10 cellular contexts compared by ENCODE assay signal in the genomic region with DNA sequence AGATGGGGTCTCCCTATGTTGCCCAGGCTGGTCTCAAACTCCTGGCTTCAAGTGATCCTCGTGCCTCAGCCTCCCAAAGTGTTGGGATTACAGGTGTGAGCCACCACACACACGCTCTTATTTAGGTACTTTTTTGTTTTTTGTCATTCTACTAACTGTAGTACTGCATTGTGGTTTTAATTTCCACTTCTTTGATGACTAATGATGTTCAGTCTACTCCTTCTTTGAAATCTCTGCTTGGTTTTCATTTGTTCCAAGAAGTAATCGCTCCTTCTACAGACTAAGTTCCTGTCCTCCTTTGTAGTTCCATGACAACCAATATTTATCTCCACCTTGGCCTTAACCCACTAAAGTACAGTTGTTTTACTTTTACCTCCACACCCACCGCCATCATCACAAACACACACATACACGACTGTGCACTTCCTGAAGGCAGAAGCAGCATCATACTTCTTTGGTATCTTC. TPM values are rescaled to one million over a fixed set of nuclear protein-coding genes. Genes with fewer than 3 reads are reported as not detected.
DNase-seq lines count a peak whose midpoint lies in the region; ATAC-seq and TF ChIP-seq lines count a peak whose summit lies in the region.
"Had no signal": no experiment of that assay in that cellular context is flagged by ENCODE, and none has a peak within 500 bp of the region (broad histone marks: within the 10 kb centered on the region; RNA-seq: fewer than 3 reads in every experiment).

No MANE protein-coding gene starts in this region.

- H3K4me1 Mint-ChIP-seq in immature natural killer cell, result peaks cover 37 to 38% of the 10 kb centered on the region in 2 donors

- intact Hi-C loops in heart right ventricle (cut with DNase I), result no loop called here

- H3K4me3 ChIP-seq in thymus (ENCODE audit: low read length) (peak overlapping the region; percentile 52), heart right ventricle (peak overlapping the region in 4 of 10 donors; percentile 39 to 68 (median 57))

- peaks cover 3 to 6% (median 4%) of the 10 kb centered on the region in 3 donors for H3K36me3 Mint-ChIP-seq in immature natural killer cell

- H3K4me1 ChIP-seq in thymus (ENCODE audit: control insufficient read depth, insufficient read depth, low read length), result peaks cover 7% of the 10 kb centered on the region
- peaks cover 6 to 25% (median 13%) of the 10 kb centered on the region in 9 donors for H3K4me1 ChIP-seq in heart right ventricle

- peak; percentile 46 for DNase-seq in activated naive CD4-positive, alpha-beta T cell treated with Interleukin-2 at 50 U/mL for 16 hours
- no peak for DNase-seq in activated naive CD4-positive, alpha-beta T cell (lab: John Stamatoyannopoulos, UW)
- DNase-seq in activated T-cell treated with anti-CD3 and anti-CD28 coated beads, Interleukin-2, amount 50 U/mL, for 48 hours, result peak; percentile 52 to 56
- DNase-seq in immature natural killer cell (no peak), SKM-1 treated with dmso at 0.1 percent for 144 hours (lab: John Stamatoyannopoulos, UW; ENCODE audit: unreplicated experiment) (no peak), heart right ventricle (no peak)
- DNase-seq: NCI-H1930, T1000 had no signal

- H3K27me3 Mint-ChIP-seq in immature natural killer cell (ENCODE audit: low read depth in 3 of 3), result peaks cover 7 to 14% (median 14%) of the 10 kb centered on the region in 3 donors

- H3K9me3 Mint-ChIP-seq in immature natural killer cell, result no peaks in the 10 kb centered on the region

- H3K27ac Mint-ChIP-seq in immature natural killer cell, result peak overlapping the region; percentile 91 to 100 (median 97)

- H3K36me3 ChIP-seq in thymus (ENCODE audit: control insufficient read depth, insufficient read depth) (no peaks in the 10 kb centered on the region), heart right ventricle (no peaks in the 10 kb centered on the region)

- H3K27me3 ChIP-seq in thymus (ENCODE audit: control insufficient read depth, insufficient read depth) (peaks cover 6% of the 10 kb centered on the region), heart right ventricle (peaks cover 0 to 7% (median 0%) of the 10 kb centered on the region in 7 donors)

- ATAC-seq in GM21367 (IDR thresholded peaks at IDR 0.05; ENCODE audit: unreplicated experiment) (no peak), heart right ventricle (no peak)

- TF ChIP-seq CTCF in heart right ventricle (IDR thresholded peaks at IDR 0.05), result no peak

- H3K4me3 Mint-ChIP-seq in immature natural killer cell, result peak overlapping the region; percentile 79 to 93 (median 85)

- no peaks in the 10 kb centered on the region for H3K9me3 ChIP-seq in thymus (ENCODE audit: control insufficient read depth)
- no peaks in the 10 kb centered on the region for H3K9me3 ChIP-seq in heart right ventricle

- H3K27ac ChIP-seq in thymus (ENCODE audit: low read depth), result peak overlapping the region; percentile 37
- peak overlapping the region in 1 of 10 donors; percentile 71 for H3K27ac ChIP-seq in heart right ventricle

- WGBS in thymus, result 78% methylated on average over 5 of the region's 5 CpGs
- 90 to 93% methylated on average over 5 of the region's 5 CpGs for WGBS in heart right ventricle, 2 donors

RNA-seq across cellular contexts. Expression of gene DLEC1, which starts 0.5 kb away (rescaled TPM):
- polyA plus RNA-seq in immature natural killer cell (1 to 10 TPM in 1 of 3 donors, under 1 TPM in 2; 0.16 to 2.4 (median 0.84) TPM), thymus (0.52 TPM), heart right ventricle (under 1 TPM; 0.13 to 0.66 TPM)
- total RNA-seq in heart right ventricle, result under 1 TPM in 6 of 10 donors, not detected in 4; 0.09 to 0.42 (median 0.30) TPM

RNA-seq across cellular contexts. Expression of gene PLCD1, which starts 9.0 kb away (rescaled TPM):
- polyA plus RNA-seq in immature natural killer cell (10 to 100 TPM; 11.6 to 18.0 (median 12.1) TPM), thymus (23.8 TPM), heart right ventricle (10 to 100 TPM; 13.0 to 20.0 TPM)
- total RNA-seq in heart right ventricle, result 10 to 100 TPM in 6 of 10 donors, 1 to 10 TPM in 4; 6.3 to 17.7 (median 10.1) TPM

RNA-seq across cellular contexts. Expression of gene VILL, which starts 47.9 kb away (rescaled TPM):
- 10 to 100 TPM; 12.9 to 15.7 (median 14.6) TPM for polyA plus RNA-seq in immature natural killer cell
- polyA plus RNA-seq in thymus, result 24.5 TPM
- 1 to 10 TPM; 1.2 to 3.7 (median 2.1) TPM for total RNA-seq in heart right ventricle
- 1 to 10 TPM; 4.8 to 6.4 TPM for polyA plus RNA-seq in heart right ventricle

Comparison
In these comparisons a context has a peak if more than half of its experiments do, and no peak if none do; other contexts are left out.
1. DNase-seq: peak in activated naive CD4-positive, alpha-beta T cell treated with Interleukin-2 at 50 U/mL for 16 hours (single experiment) and activated T-cell treated with anti-CD3 and anti-CD28 coated beads, Interleukin-2, amount 50 U/mL, for 48 hours (2 of 2); none in activated naive CD4-positive, alpha-beta T cell (0 of 4), immature natural killer cell (0 of 3), SKM-1 treated with dmso at 0.1 percent for 144 hours (single experiment) and heart right ventricle (0 of 2).